Comparison of ENCODE assay signal across 23 cellular contexts in the genomic region with DNA sequence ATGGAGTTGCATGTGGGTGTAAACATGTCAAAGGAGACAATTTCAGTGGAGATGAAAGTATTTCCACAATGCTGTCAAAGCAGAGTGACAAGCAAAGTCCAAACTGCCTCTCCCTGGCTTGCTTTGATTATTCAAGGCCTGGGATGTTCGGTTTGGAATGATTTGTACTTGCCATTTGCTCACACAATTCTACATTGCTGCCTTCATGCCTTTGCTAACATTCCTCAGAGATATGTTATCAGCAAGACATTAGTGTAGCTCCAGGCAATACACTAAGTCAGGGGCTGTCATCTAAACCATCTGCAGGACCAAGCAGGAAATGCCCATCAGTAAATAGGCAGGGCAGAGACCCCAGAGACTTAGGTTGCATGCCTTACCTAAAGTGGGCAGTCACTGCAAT.
"Had no signal": no experiment of that assay in that cellular context is flagged by ENCODE, and none has a peak within 500 bp of the region (broad histone marks: within the 10 kb centered on the region; RNA-seq: fewer than 3 reads in every experiment).

No MANE protein-coding gene starts in this region.

- H3K27me3 Mint-ChIP-seq: activated naive CD8-positive, alpha-beta T cell treated with anti-CD3 and anti-CD28 coated beads, Interleukin-2, amount 50 U/mL, for 24 hours had no signal

- DNase-seq: activated CD4-positive, alpha-beta T cell treated with anti-CD3 and anti-CD28 coated beads, Interleukin-2, amount 10 ng/mL, durations not matched to agents 24 days and 14 days; activated CD4-positive, alpha-beta T cell treated with anti-CD3 and anti-CD28 coated beads, Interleukin-2, amount 50 U/mL, for 48 hours; activated CD4-positive, CD25-positive, alpha-beta regulatory T cell treated with anti-CD3 and anti-CD28 coated beads, Interleukin-2, amount 50 U/mL, for 72 hours; activated CD8-positive, alpha-beta memory T cell treated with anti-CD3 and anti-CD28 coated beads for 24 hours; activated effector memory CD4-positive, alpha-beta T cell treated with anti-CD3 and anti-CD28 coated beads, Interleukin-2, amount 50 U/mL, for 16 hours; activated naive CD4-positive, alpha-beta T cell treated with Interleukin-2 at 50 U/mL for 16 hours; activated naive CD8-positive, alpha-beta T cell treated with anti-CD3 and anti-CD28 coated beads, Interleukin-2, amount 50 U/mL, for 24 hours; activated T-cell treated with anti-CD3 and anti-CD28 coated beads, Interleukin-2, amount 50 U/mL, for 4 hours; amygdala; MG63; NCI-H1105; NCI-H1436; NCI-H1694 treated with DMSO at 0.1 percent for 48 hours; NCI-H2029 treated with DMSO at 0.1 percent for 48 hours; NCI-H510A treated with DMSO at 0.1 percent for 48 hours; NCI-H69; PC-3; SHP77 treated with DMSO at 0.1 percent for 48 hours had no signal

- H3K36me3 ChIP-seq: cardiac muscle cell, MG63 had no signal

- H3K4me3 ChIP-seq: cardiac muscle cell, MG63 had no signal

- H3K27ac ChIP-seq: cardiac muscle cell had no signal

- H3K27ac Mint-ChIP-seq: activated CD4-positive, alpha-beta T cell treated with anti-CD3 and anti-CD28 coated beads, Interleukin-2, amount 10 ng/mL, durations not matched to agents 24 days and 14 days; activated naive CD4-positive, alpha-beta T cell treated with anti-CD3 and anti-CD28 coated beads, Interleukin-2, amount 50 U/mL, for 72 hours; activated naive CD8-positive, alpha-beta T cell treated with anti-CD3 and anti-CD28 coated beads, Interleukin-2, amount 50 U/mL, for 24 hours; T-helper 1 cell treated with Interleukin-12 subunit alpha and Interleukin-12 subunit beta and Interleukin-4 antibody, amounts not matched to agents 30 μg/mL and 1 μg/mL, for 36 hours; WTC11 had no signal

- H3K4me3 Mint-ChIP-seq: activated CD4-positive, alpha-beta T cell treated with anti-CD3 and anti-CD28 coated beads, Interleukin-2, amount 10 ng/mL, durations not matched to agents 24 days and 14 days; activated naive CD8-positive, alpha-beta T cell treated with anti-CD3 and anti-CD28 coated beads, Interleukin-2, amount 50 U/mL, for 24 hours; activated T-cell treated with anti-CD3 and anti-CD28 coated beads, Interleukin-2, amount 50 U/mL, for 4 hours; T-helper 1 cell treated with Interleukin-12 subunit alpha and Interleukin-12 subunit beta and Interleukin-4 antibody, amounts not matched to agents 30 μg/mL and 1 μg/mL, for 36 hours; WTC11 had no signal

- H3K9me3 Mint-ChIP-seq: activated naive CD8-positive, alpha-beta T cell treated with anti-CD3 and anti-CD28 coated beads, Interleukin-2, amount 50 U/mL, for 24 hours; activated T-cell treated with anti-CD3 and anti-CD28 coated beads, Interleukin-2, amount 50 U/mL, for 4 hours; brain; T-helper 1 cell treated with Interleukin-12 subunit alpha and Interleukin-12 subunit beta and Interleukin-4 antibody, amounts not matched to agents 30 μg/mL and 1 μg/mL, for 36 hours; WTC11 had no signal

- H3K9me3 ChIP-seq: MG63 had no signal

- H3K27me3 ChIP-seq: cardiac muscle cell, MG63 had no signal

- ATAC-seq: activated naive CD4-positive, alpha-beta T cell treated with anti-CD3 and anti-CD28 coated beads, Interleukin-2, amount 50 U/mL, for 72 hours; activated naive CD8-positive, alpha-beta T cell treated with anti-CD3 and anti-CD28 coated beads, Interleukin-2, amount 50 U/mL, for 24 hours; activated T-cell treated with anti-CD3 and anti-CD28 coated beads, Interleukin-2, amount 50 U/mL, for 4 hours; PC-3; WTC11 had no signal
